ENCODE assay signal across 8 cellular contexts in the genomic region with DNA sequence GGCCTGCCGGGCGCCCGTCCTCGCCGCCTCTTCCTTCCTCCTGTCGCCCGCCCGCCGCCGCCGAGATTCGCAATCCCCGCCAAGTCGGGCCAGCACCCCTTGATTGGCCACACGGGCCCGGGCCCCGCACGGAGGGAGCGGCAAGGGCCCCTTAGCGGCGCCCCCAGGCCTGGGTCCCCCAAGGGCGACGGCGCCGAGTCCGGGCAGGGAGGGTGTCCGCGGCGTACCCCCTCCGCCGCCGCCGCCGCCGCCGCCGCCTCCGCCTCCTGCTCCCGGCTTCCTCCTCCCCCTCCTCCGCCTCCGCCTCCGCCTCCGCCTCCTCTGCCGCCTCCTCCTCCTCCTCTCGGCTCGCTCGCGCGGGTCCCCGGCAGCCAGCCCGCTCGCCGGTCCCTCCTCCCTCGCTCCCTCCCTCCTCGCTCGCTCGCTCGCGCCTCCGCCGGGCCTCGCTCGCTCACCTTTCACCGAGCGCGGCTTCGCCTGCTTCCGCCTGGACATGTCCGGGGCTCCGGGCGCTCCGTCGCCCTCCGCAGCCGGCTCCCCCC. TPM values are rescaled to one million over a fixed set of nuclear protein-coding genes. Genes with fewer than 3 reads are reported as not detected.
DNase-seq lines count a peak whose midpoint lies in the region; ATAC-seq and TF ChIP-seq lines count a peak whose summit lies in the region.

No MANE protein-coding gene starts in this region.

- peak overlapping the region; percentile 57 to 91 (median 88) for H3K27ac ChIP-seq in spleen

- no peaks in the 10 kb centered on the region for H3K4me1 Mint-ChIP-seq in HFFc6 (ENCODE audit: low read depth)
- H3K4me1 Mint-ChIP-seq in central memory CD8-positive, alpha-beta T cell = peaks cover 4% of the 10 kb centered on the region

- intact Hi-C loops in spleen (cut with DNase I; ENCODE audit: low total_unique reads) = no loop called here

- no peaks in the 10 kb centered on the region for H3K36me3 Mint-ChIP-seq in HFFc6 (ENCODE audit: low read depth)
- peaks cover 1% of the 10 kb centered on the region for H3K36me3 Mint-ChIP-seq in central memory CD8-positive, alpha-beta T cell (ENCODE audit: insufficient read depth)

- no peaks in the 10 kb centered on the region for H3K9me3 ChIP-seq in spleen

- H3K36me3 ChIP-seq in GM06990 (ENCODE audit: control insufficient read depth, insufficient read depth, low read length) (no peaks in the 10 kb centered on the region), spleen (no peaks in the 10 kb centered on the region)

- peaks cover 6% of the 10 kb centered on the region for H3K27me3 ChIP-seq in GM06990 (replicated peaks; ENCODE audit: control insufficient read depth, insufficient read depth, low read length)
- H3K27me3 ChIP-seq in spleen (replicated peaks in 1 of 7) = peaks cover 0 to 83% (median 26%) of the 10 kb centered on the region in 7 donors

- H3K27ac Mint-ChIP-seq in HFFc6 = no peak overlapping the region
- no peak overlapping the region for H3K27ac Mint-ChIP-seq in central memory CD8-positive, alpha-beta T cell (ENCODE audit: low read depth)

- peak in 1 of 3 donors; percentile 14 for TF ChIP-seq POLR2A in spleen (IDR thresholded peaks at IDR 0.05)

- no peak for TF ChIP-seq CTCF in GM06990 (IDR thresholded peaks at IDR 0.05; ENCODE audit: insufficient read depth, low read length, poor library complexity, severe bottlenecking)
- no peak for TF ChIP-seq CTCF in HFFc6 (IDR thresholded peaks at IDR 0.05)
- no peak for TF ChIP-seq CTCF in WI38 (IDR thresholded peaks at IDR 0.05; ENCODE audit: low read depth, low read length)
- no peak for TF ChIP-seq CTCF in spleen (IDR thresholded peaks at IDR 0.05 in 8 of 11, conservative IDR thresholded peaks at IDR 0.05 in 3 of 11)

- DNase-seq in GM06990 (ENCODE audit: extremely low read depth, insufficient read length) (peak; percentile 78), HFFc6 (peak; percentile 40), NCI-H1417 treated with DMSO at 0.1 percent for 48 hours (lab: John Stamatoyannopoulos, UW) (peak; percentile 15), islet precursor cell (peak; percentile 95), spleen (peak; percentile 93), DMS79 treated with DMSO at 0.1 percent for 48 hours (lab: John Stamatoyannopoulos, UW) (no peak)
- peak; percentile 23 to 25 for DNase-seq in central memory CD8-positive, alpha-beta T cell (ENCODE audit: low spot score in 2 of 2)

- no peak overlapping the region; the same call in 1 of the 2 replicates for H3K4me3 Mint-ChIP-seq in HFFc6
- peak overlapping the region; percentile 77 for H3K4me3 Mint-ChIP-seq in central memory CD8-positive, alpha-beta T cell

- ATAC-seq in central memory CD8-positive, alpha-beta T cell (replicated peaks; ENCODE audit: extremely low read depth, poor library complexity, severe bottlenecking) = no peak

- WGBS in spleen, 5 donors = 0 to 1% (median 1%) methylated on average over 20 to 72 of the region's 75 CpGs

- H3K9me3 Mint-ChIP-seq in HFFc6 = no peaks in the 10 kb centered on the region
- H3K9me3 Mint-ChIP-seq in central memory CD8-positive, alpha-beta T cell = no peaks in the 10 kb centered on the region

- peaks cover 14 to 88% (median 59%) of the 10 kb centered on the region in 6 donors for H3K4me1 ChIP-seq in spleen

- H3K4me3 ChIP-seq in GM06990 (replicated peaks; ENCODE audit: low read depth, low read length) = peak overlapping the region; percentile 57
- H3K4me3 ChIP-seq in WI38 (ENCODE audit: low read depth, low read length) = peak overlapping the region; percentile 57
- H3K4me3 ChIP-seq in spleen = peak overlapping the region; percentile 57 to 89 (median 70)

- peaks cover 48% of the 10 kb centered on the region for H3K27me3 Mint-ChIP-seq in HFFc6 (ENCODE audit: insufficient read depth)
- peaks cover 62% of the 10 kb centered on the region for H3K27me3 Mint-ChIP-seq in central memory CD8-positive, alpha-beta T cell

RNA-seq across cellular contexts. Expression of a gene that starts 0.6 kb away (rescaled TPM):
- not detected for total RNA-seq in HFFc6 (2021; fragmentation: NEBNext Ultra II Directional; extraction: Animal tissue kit (Norgen Biotek cat#: 25700))
- 1 to 10 TPM; 3.5 to 7.0 (median 5.3) TPM for total RNA-seq in spleen
- under 1 TPM; 0.36 to 0.96 (median 0.67) TPM for polyA plus RNA-seq in spleen

Comparison
In these comparisons a context has a peak if more than half of its experiments do, and no peak if none do; other contexts are left out.
1. RNA of a gene that starts 0.6 kb away (total RNA-seq): 3.5 to 7.0 TPM in spleen; not detected in HFFc6; every median in the first group is over 4 times any median in the second.
2. Peak in every context shown above with its lines, with median percentiles within 50 percentile points of each other: H3K4me3 ChIP-seq.